Comparison of ENCODE assay signal across 13 cellular contexts in genomic region chr10:49379596-49380410, GRCh38. TPM values are rescaled to one million over a fixed set of nuclear protein-coding genes. Genes with fewer than 3 reads are reported as not detected.
DNase-seq lines count a peak whose midpoint lies in the region; ATAC-seq and TF ChIP-seq lines count a peak whose summit lies in the region.
"Had no signal": no experiment of that assay in that cellular context is flagged by ENCODE, and none has a peak within 500 bp of the region (broad histone marks: within the 10 kb centered on the region; RNA-seq: fewer than 3 reads in every experiment).

No MANE protein-coding gene starts in this region.

- ATAC-seq in GM18868 (IDR thresholded peaks at IDR 0.05; ENCODE audit: unreplicated experiment) (peak; percentile 64), left ventricle myocardium superior (peak; percentile 36), GM18909 (IDR thresholded peaks at IDR 0.05; ENCODE audit: poor library complexity, unreplicated experiment) (no peak), GM18870 (IDR thresholded peaks at IDR 0.05; ENCODE audit: unreplicated experiment) (no peak), HG03442 (IDR thresholded peaks at IDR 0.05; ENCODE audit: unreplicated experiment) (no peak)
- ATAC-seq: body of pancreas had no signal

- peak; percentile 41 for DNase-seq in RPMI8226
- no peak for DNase-seq in left ventricle myocardium superior
- no peak for DNase-seq in activated CD4-positive, alpha-beta T cell treated with anti-CD3 and anti-CD28 coated beads, Interleukin-2, amount 50 U/mL, for 4 hours
- DNase-seq: body of pancreas; NCI-H1436 treated with DMSO at 0.1 percent for 48 hours; stimulated activated CD4-positive, alpha-beta T cell treated with anti-CD3 and anti-CD28 coated beads, Interleukin-12 subunit alpha, Interleukin-12 subunit beta, amount 100 ng/mL, for 4 hours had no signal

- H3K27ac ChIP-seq in 22Rv1 = no peak overlapping the region
- H3K27ac ChIP-seq: body of pancreas, C4-2B had no signal

- intact Hi-C loops in left ventricle myocardium superior (cut with micrococcal nuclease) = no loop called here

- TF ChIP-seq CTCF in 22Rv1 (IDR thresholded peaks at IDR 0.05) = peak; percentile 56

RNA-seq across cellular contexts. Expression of gene DRGX, which starts 16.1 kb away (rescaled TPM):
- total RNA-seq in left ventricle myocardium superior = not detected
- total RNA-seq: body of pancreas, H4 had no signal

Comparison
In these comparisons a context has a peak if more than half of its experiments do, and no peak if none do; other contexts are left out.
1. ATAC-seq: peak in GM18868 (single experiment) and left ventricle myocardium superior (single experiment); none in GM18909 (single experiment), GM18870 (single experiment) and HG03442 (single experiment).